ENCODE assay signal across 9 cellular contexts in genomic region chr22:42128776-42129694, GRCh38. TPM values are rescaled to one million over a fixed set of nuclear protein-coding genes. Genes with fewer than 3 reads are reported as not detected.
DNase-seq lines count a peak whose midpoint lies in the region; ATAC-seq, FAIRE-seq and TF ChIP-seq lines count a peak whose summit lies in the region.
"Not testable (repeated sequence)": the region's sequence is repeated elsewhere in the genome, so short reads cannot be mapped to it uniquely, and the experiment has no call there.
"Had no signal": no experiment of that assay in that cellular context is flagged by ENCODE, and none has a peak within 500 bp of the region (broad histone marks: within the 10 kb centered on the region; RNA-seq: fewer than 3 reads in every experiment).

No MANE protein-coding gene starts in this region.

- H3K36me3 ChIP-seq in Peyer's patch, pancreas: not testable (repeated sequence)

- 61 to 68% methylated on average over 50 to 65 of the region's 65 CpGs for WGBS in pancreas, 2 donors

- H3K36me3 Mint-ChIP-seq in MCF 10A (ENCODE audit: insufficient read depth, unreplicated experiment), result peaks cover 32% of the 10 kb centered on the region

- intact Hi-C loops in MCF 10A (cut with micrococcal nuclease); left colon (cut with DNase I, micrococcal nuclease); pancreas (cut with DNase I): not testable (repeated sequence)

- not testable (repeated sequence) for TF ChIP-seq CTCF in Peyer's patch (IDR thresholded peaks at IDR 0.05); MCF 10A (IDR thresholded peaks at IDR 0.05; ENCODE audit: unreplicated experiment); pancreas (IDR thresholded peaks at IDR 0.05)

- H3K9me3 ChIP-seq in Peyer's patch, pancreas: not testable (repeated sequence)

- TF ChIP-seq POLR2A in Peyer's patch (IDR thresholded peaks at IDR 0.05), result not testable (repeated sequence)

- H3K4me3 ChIP-seq in Peyer's patch, result peak overlapping the region in 2 of 4 donors; percentile 40 to 47
- H3K4me3 ChIP-seq in pancreas, result not testable (repeated sequence)

- H3K27me3 ChIP-seq in Peyer's patch, pancreas: not testable (repeated sequence)

- DNase-seq in DMS153 (lab: John Stamatoyannopoulos, UW) (peak; percentile 1), NCI-H1092 treated with DMSO at 0.1 percent for 48 hours (lab: John Stamatoyannopoulos, UW) (peak; percentile 34), NCI-H2171 (lab: John Stamatoyannopoulos, UW) (peak; percentile 68), Peyer's patch (peak in 2 of 3 donors; percentile 76 to 89), MCF 10A (ENCODE audit: unreplicated experiment) (peak; percentile 30), left colon (peak; percentile 67 to 84), pancreas (peak in 2 of 6 donors; percentile 49 to 83), urothelium cell line (ENCODE audit: low spot score) (peak; percentile 35)

- H3K4me3 Mint-ChIP-seq in MCF 10A (ENCODE audit: unreplicated experiment), result not testable (repeated sequence)

- not testable (repeated sequence) for H3K4me1 Mint-ChIP-seq in MCF 10A (ENCODE audit: insufficient read depth, unreplicated experiment)

- CTCF ChIA-PET in MCF 10A (lab: Yijun Ruan, JAX), result not testable (repeated sequence)

- BruUV-seq in MCF 10A (replicated peaks; lab: Mats Ljungman, UMichigan), result not testable (repeated sequence)

- POLR2A ChIA-PET in MCF 10A (lab: Yijun Ruan, JAX), result not testable (repeated sequence)

- ATAC-seq in left colon (peak; percentile 72), pancreas (peak; percentile 5 to 63 (median 38))

- not testable (repeated sequence) for H3K9me3 Mint-ChIP-seq in MCF 10A (ENCODE audit: unreplicated experiment)

- FAIRE-seq in pancreas (lab: Jason Lieb, UNC), result not testable (repeated sequence)
- FAIRE-seq in urothelium cell line (lab: Jason Lieb, UNC), result peak; percentile 72

- not testable (repeated sequence) for H3K4me1 ChIP-seq in Peyer's patch, pancreas

- H3K27me3 Mint-ChIP-seq in MCF 10A (ENCODE audit: insufficient read depth, unreplicated experiment), result not testable (repeated sequence)

- H3K27ac ChIP-seq in Peyer's patch, result peak overlapping the region in 1 of 4 donors; percentile 54
- not testable (repeated sequence) for H3K27ac ChIP-seq in pancreas

- not testable (repeated sequence) for H3K27ac Mint-ChIP-seq in MCF 10A (ENCODE audit: low read depth, unreplicated experiment)

RNA-seq across cellular contexts. Expression of gene CYP2D6, which starts 1.6 kb away (rescaled TPM):
- total RNA-seq in Peyer's patch (100 to 1,000 TPM in 2 of 4 donors, 10 to 100 TPM in 2; 18.2 to 329 (median 117) TPM), MCF 10A (2022) (2.0 and 3.5 TPM in 2 replicates), left colon (1 to 10 TPM; 2.0 to 3.9 TPM), pancreas (1 to 10 TPM in 1 of 6 donors, under 1 TPM in 5; 0.35 to 1.5 (median 0.49) TPM)
- polyA plus RNA-seq in pancreas, result 1 to 10 TPM; 3.5 to 7.3 TPM
- polyA plus RNA-seq: immature natural killer cell had no signal

RNA-seq across cellular contexts. Expression of gene NDUFA6, which starts 38.5 kb away (rescaled TPM):
- total RNA-seq in Peyer's patch, result 10 to 100 TPM; 57.2 to 88.1 (median 61.0) TPM
- total RNA-seq in MCF 10A (2022), result 74.9 and 80.4 TPM in 2 replicates
- total RNA-seq in left colon, result 100 to 1,000 TPM in 1 of 2 donors, 10 to 100 TPM in 1; 96.2 to 125 TPM
- total RNA-seq in pancreas, result 10 to 100 TPM; 16.8 to 32.4 (median 23.0) TPM
- 10 to 100 TPM; 36.6 to 44.5 TPM for polyA plus RNA-seq in pancreas

RNA-seq across cellular contexts. Expression of gene SMDT1, which starts 49.5 kb away (rescaled TPM):
- total RNA-seq in Peyer's patch (10 to 100 TPM in 3 of 4 donors, 1 to 10 TPM in 1; 9.9 to 18.2 (median 17.0) TPM), MCF 10A (2022) (76.9 and 96.7 TPM in 2 replicates), left colon (100 to 1,000 TPM; 145 to 148 TPM), pancreas (10 to 100 TPM; 50.9 to 81.9 (median 58.1) TPM)
- 100 to 1,000 TPM in 1 of 2 donors, 10 to 100 TPM in 1; 53.1 to 119 TPM for polyA plus RNA-seq in pancreas

RNA-seq across cellular contexts. Expression of gene PHETA2, which starts 55.0 kb away (rescaled TPM):
- total RNA-seq in Peyer's patch, result 10 to 100 TPM in 1 of 4 donors, 1 to 10 TPM in 3; 5.8 to 14.6 (median 7.6) TPM
- total RNA-seq in MCF 10A (2022), result 0.27 TPM in 1 of 2 replicates, not detected in the other
- 10 to 100 TPM; 12.9 to 13.9 TPM for total RNA-seq in left colon
- 1 to 10 TPM; 7.4 to 9.8 (median 9.5) TPM for total RNA-seq in pancreas
- 10 to 100 TPM; 10.1 to 10.9 TPM for polyA plus RNA-seq in pancreas

RNA-seq across cellular contexts. Expression of gene NAGA, which starts 58.4 kb away (rescaled TPM):
- total RNA-seq in Peyer's patch (100 to 1,000 TPM in 1 of 4 donors, 10 to 100 TPM in 3; 31.4 to 102 (median 86.9) TPM), MCF 10A (2022) (8.0 and 9.1 TPM in 2 replicates), left colon (10 to 100 TPM; 38.3 to 38.5 TPM), pancreas (10 to 100 TPM in 1 of 6 donors, 1 to 10 TPM in 5; 3.1 to 13.9 (median 5.7) TPM)
- polyA plus RNA-seq in pancreas, result 1 to 10 TPM; 3.2 to 7.9 TPM
